8 cellular contexts compared by ENCODE assay signal in genomic region chr6:160767647-160768019, GRCh38.
DNase-seq lines count a peak whose midpoint lies in the region; ATAC-seq and TF ChIP-seq lines count a peak whose summit lies in the region.

No MANE protein-coding gene starts in this region.

- peak overlapping the region; percentile 75 for H3K4me3 ChIP-seq in adipocyte (ENCODE audit: low read length)

- H3K27me3 ChIP-seq in adipocyte (replicated peaks; ENCODE audit: control insufficient read depth, insufficient read depth, low read length) = peaks cover 17% of the 10 kb centered on the region

- peaks cover 2% of the 10 kb centered on the region for H3K9me3 Mint-ChIP-seq in natural killer cell treated with Interleukin-12 subunit alpha and Interleukin-12 subunit beta and Interleukin-15 and Interleukin-18, amount 100 ng/mL, for 72 hours

- peaks cover 5% of the 10 kb centered on the region for H3K9me3 ChIP-seq in adipocyte (ENCODE audit: control insufficient read depth, low read length)

- H3K27ac Mint-ChIP-seq in natural killer cell treated with Interleukin-12 subunit alpha and Interleukin-12 subunit beta and Interleukin-15 and Interleukin-18, amount 100 ng/mL, for 72 hours = no peak overlapping the region

- H3K4me1 ChIP-seq in adipocyte (ENCODE audit: control insufficient read depth, insufficient read depth, low read length) = no peaks in the 10 kb centered on the region

- DNase-seq in adipocyte (ENCODE audit: low read depth) = no peak
- no peak for DNase-seq in natural killer cell treated with Interleukin-12 subunit alpha and Interleukin-12 subunit beta and Interleukin-15 and Interleukin-18, amount 100 ng/mL, for 72 hours (ENCODE audit: low spot score)
- no peak for DNase-seq in GM10266 (ENCODE audit: extremely low spot score)
- no peak for DNase-seq in COLO668 (lab: John Stamatoyannopoulos, UW; ENCODE audit: unreplicated experiment)
- DNase-seq in stimulated activated CD4-positive, alpha-beta T cell treated with anti-CD3 and anti-CD28 coated beads, Interleukin-15, amount 100 ng/mL, for 24 hours = no peak
- no peak for DNase-seq in activated CD4-positive, CD25-positive, alpha-beta regulatory T cell treated with anti-CD3 and anti-CD28 coated beads, Interleukin-2, amount 50 U/mL, for 72 hours

- peak overlapping the region; percentile 37 for H3K4me3 Mint-ChIP-seq in natural killer cell treated with Interleukin-12 subunit alpha and Interleukin-12 subunit beta and Interleukin-15 and Interleukin-18, amount 100 ng/mL, for 72 hours

- no peaks in the 10 kb centered on the region for H3K36me3 ChIP-seq in adipocyte (ENCODE audit: control insufficient read depth, insufficient read depth, low read length, severe bottlenecking)

- H3K36me3 Mint-ChIP-seq in natural killer cell treated with Interleukin-12 subunit alpha and Interleukin-12 subunit beta and Interleukin-15 and Interleukin-18, amount 100 ng/mL, for 72 hours = peaks cover 1% of the 10 kb centered on the region

- no peaks in the 10 kb centered on the region for H3K4me1 Mint-ChIP-seq in natural killer cell treated with Interleukin-12 subunit alpha and Interleukin-12 subunit beta and Interleukin-15 and Interleukin-18, amount 100 ng/mL, for 72 hours (ENCODE audit: low read depth in 2 of 2)

- no peak for TF ChIP-seq CTCF in GM10266 (IDR thresholded peaks at IDR 0.05; ENCODE audit: control insufficient read depth, insufficient read depth, low read depth, missing control alignments)

- peaks cover 23 to 36% of the 10 kb centered on the region in 2 donors for H3K27me3 Mint-ChIP-seq in natural killer cell treated with Interleukin-12 subunit alpha and Interleukin-12 subunit beta and Interleukin-15 and Interleukin-18, amount 100 ng/mL, for 72 hours

- ATAC-seq in GM18520 (IDR thresholded peaks at IDR 0.05; ENCODE audit: unreplicated experiment) = peak; percentile 8
- peak; percentile 4 for ATAC-seq in HG02623 (IDR thresholded peaks at IDR 0.05; ENCODE audit: unreplicated experiment)
- no peak for ATAC-seq in natural killer cell treated with Interleukin-12 subunit alpha and Interleukin-12 subunit beta and Interleukin-15 and Interleukin-18, amount 100 ng/mL, for 72 hours

- H3K9ac ChIP-seq in adipocyte (ENCODE audit: low read length) = no peak overlapping the region

Comparison
In these comparisons a context has a peak if more than half of its experiments do, and no peak if none do; other contexts are left out.
1. ATAC-seq: peak in GM18520 (single experiment) and HG02623 (single experiment); none in natural killer cell treated with Interleukin-12 subunit alpha and Interleukin-12 subunit beta and Interleukin-15 and Interleukin-18, amount 100 ng/mL, for 72 hours (0 of 2).